8 cellular contexts compared by ENCODE assay signal in genomic region chr15:59917504-59918157, GRCh38.
DNase-seq lines count a peak whose midpoint lies in the region; ATAC-seq and TF ChIP-seq lines count a peak whose summit lies in the region.

No MANE protein-coding gene starts in this region.

- no peaks in the 10 kb centered on the region for H3K27me3 ChIP-seq in endodermal cell (ENCODE audit: control insufficient read depth, insufficient read depth, low read length, poor library complexity, severe bottlenecking)
- no peaks in the 10 kb centered on the region for H3K27me3 ChIP-seq in thyroid gland

- no peak overlapping the region for H3K4me3 Mint-ChIP-seq in activated CD8-positive, alpha-beta T cell treated with anti-CD3 and anti-CD28 coated beads for 36 hours
- H3K4me3 Mint-ChIP-seq in endodermal cell = no peak overlapping the region
- no peak overlapping the region for H3K4me3 Mint-ChIP-seq in natural killer cell treated with Interleukin-12 subunit alpha and Interleukin-12 subunit beta and Interleukin-15 and Interleukin-18, amount 100 ng/mL, for 72 hours

- CTCF ChIA-PET in activated CD8-positive, alpha-beta T cell treated with anti-CD3 and anti-CD28 coated beads for 36 hours (lab: Charles Lee) = interaction anchor here (0.6 to 4.7 kb wide), 58 partner anchors 10 to 411 kb away, joined by 3 to 33 read pairs (median 4); partner anchors contain the start of genes BNIP2 and FOXB1

- peak overlapping the region; percentile 34 for H3K27ac Mint-ChIP-seq in activated CD8-positive, alpha-beta T cell treated with anti-CD3 and anti-CD28 coated beads for 36 hours
- H3K27ac Mint-ChIP-seq in endodermal cell = no peak overlapping the region
- no peak overlapping the region for H3K27ac Mint-ChIP-seq in natural killer cell treated with Interleukin-12 subunit alpha and Interleukin-12 subunit beta and Interleukin-15 and Interleukin-18, amount 100 ng/mL, for 72 hours

- DNase-seq in AML-193 (lab: John Stamatoyannopoulos, UW) = peak; percentile 58 to 61
- DNase-seq in NCI-H748 treated with DMSO at 0.1 percent for 48 hours (lab: John Stamatoyannopoulos, UW) = peak; percentile 75
- DNase-seq in activated CD8-positive, alpha-beta T cell treated with anti-CD3 and anti-CD28 coated beads for 36 hours = peak; percentile 89
- DNase-seq in endodermal cell = peak; percentile 95
- DNase-seq in natural killer cell treated with Interleukin-12 subunit alpha and Interleukin-12 subunit beta and Interleukin-15 and Interleukin-18, amount 100 ng/mL, for 72 hours (ENCODE audit: low spot score) = peak; percentile 78
- peak; percentile 73 to 77 for DNase-seq in thyroid gland

- no peaks in the 10 kb centered on the region for H3K36me3 ChIP-seq in endodermal cell (ENCODE audit: control insufficient read depth, insufficient read depth, low read length)
- no peaks in the 10 kb centered on the region for H3K36me3 ChIP-seq in thyroid gland

- no peak overlapping the region for H3K9ac ChIP-seq in endodermal cell (ENCODE audit: extremely low read depth, low read length, poor library complexity, severe bottlenecking)

- 50 to 75% methylated on average over 7 to 10 of the region's 10 CpGs for WGBS in endodermal cell (ENCODE audit: insufficient coverage in 1 of 2, insufficient read length in 1 of 2), 2 experiments
- 36 to 41% methylated on average over 10 of the region's 10 CpGs for WGBS in thyroid gland, 2 donors

- H3K36me3 Mint-ChIP-seq in activated CD8-positive, alpha-beta T cell treated with anti-CD3 and anti-CD28 coated beads for 36 hours (ENCODE audit: low read depth) = no peaks in the 10 kb centered on the region
- H3K36me3 Mint-ChIP-seq in endodermal cell (ENCODE audit: low read depth) = no peaks in the 10 kb centered on the region
- H3K36me3 Mint-ChIP-seq in natural killer cell treated with Interleukin-12 subunit alpha and Interleukin-12 subunit beta and Interleukin-15 and Interleukin-18, amount 100 ng/mL, for 72 hours = no peaks in the 10 kb centered on the region

- H3K4me1 Mint-ChIP-seq in activated CD8-positive, alpha-beta T cell treated with anti-CD3 and anti-CD28 coated beads for 36 hours (ENCODE audit: low read depth) = peaks cover 28% of the 10 kb centered on the region
- peaks cover 14% of the 10 kb centered on the region for H3K4me1 Mint-ChIP-seq in endodermal cell
- H3K4me1 Mint-ChIP-seq in natural killer cell treated with Interleukin-12 subunit alpha and Interleukin-12 subunit beta and Interleukin-15 and Interleukin-18, amount 100 ng/mL, for 72 hours (ENCODE audit: low read depth in 2 of 2) = peaks cover 8 to 14% of the 10 kb centered on the region in 2 donors

- H3K9me3 ChIP-seq in endodermal cell (ENCODE audit: control insufficient read depth, low read length) (no peaks in the 10 kb centered on the region), thyroid gland (no peaks in the 10 kb centered on the region)

- peak; percentile 78 for TF ChIP-seq CTCF in activated CD8-positive, alpha-beta T cell treated with anti-CD3 and anti-CD28 coated beads for 36 hours (IDR thresholded peaks at IDR 0.05)
- TF ChIP-seq CTCF in endodermal cell (conservative IDR thresholded peaks at IDR 0.05) (peak; percentile 90), thyroid gland (IDR thresholded peaks at IDR 0.05) (peak in 4 of 6 experiments; percentile 56 to 70 (median 63))

- H3K27ac ChIP-seq in endodermal cell (ENCODE audit: low read depth, low read length) (no peak overlapping the region), thyroid gland (no peak overlapping the region)

- H3K27me3 Mint-ChIP-seq in activated CD8-positive, alpha-beta T cell treated with anti-CD3 and anti-CD28 coated beads for 36 hours = peaks cover 7% of the 10 kb centered on the region
- H3K27me3 Mint-ChIP-seq in endodermal cell (ENCODE audit: insufficient read depth) = peaks cover 14% of the 10 kb centered on the region
- H3K27me3 Mint-ChIP-seq in natural killer cell treated with Interleukin-12 subunit alpha and Interleukin-12 subunit beta and Interleukin-15 and Interleukin-18, amount 100 ng/mL, for 72 hours = peaks cover 12 to 28% of the 10 kb centered on the region in 2 donors

- H3K9me3 Mint-ChIP-seq in activated CD8-positive, alpha-beta T cell treated with anti-CD3 and anti-CD28 coated beads for 36 hours = no peaks in the 10 kb centered on the region
- no peaks in the 10 kb centered on the region for H3K9me3 Mint-ChIP-seq in endodermal cell
- no peaks in the 10 kb centered on the region for H3K9me3 Mint-ChIP-seq in natural killer cell treated with Interleukin-12 subunit alpha and Interleukin-12 subunit beta and Interleukin-15 and Interleukin-18, amount 100 ng/mL, for 72 hours

- no peak for TF ChIP-seq POLR2A in thyroid gland (IDR thresholded peaks at IDR 0.05)

- H3K4me1 ChIP-seq in endodermal cell (ENCODE audit: control insufficient read depth, insufficient read depth, low read length) = no peaks in the 10 kb centered on the region
- no peaks in the 10 kb centered on the region for H3K4me1 ChIP-seq in thyroid gland

- H3K4me3 ChIP-seq in endodermal cell (ENCODE audit: low read length) = no peak overlapping the region
- no peak overlapping the region for H3K4me3 ChIP-seq in thyroid gland (replicated peaks in 1 of 3)

- POLR2A ChIA-PET in activated CD8-positive, alpha-beta T cell treated with anti-CD3 and anti-CD28 coated beads for 36 hours (lab: Charles Lee) = no interaction called here

- ATAC-seq in GM19025 (IDR thresholded peaks at IDR 0.05; ENCODE audit: low read depth, unreplicated experiment) (peak; percentile 65), HG03432 (IDR thresholded peaks at IDR 0.05; ENCODE audit: unreplicated experiment) (peak; percentile 75)
- peak; percentile 68 for ATAC-seq in activated CD8-positive, alpha-beta T cell treated with anti-CD3 and anti-CD28 coated beads for 36 hours
- peak; percentile 74 to 85 for ATAC-seq in natural killer cell treated with Interleukin-12 subunit alpha and Interleukin-12 subunit beta and Interleukin-15 and Interleukin-18, amount 100 ng/mL, for 72 hours

- intact Hi-C loops in activated CD8-positive, alpha-beta T cell treated with anti-CD3 and anti-CD28 coated beads for 36 hours (cut with micrococcal nuclease) = loop anchor here (2.0 to 10.0 kb wide), 4 partner anchors 85 to 407 kb away; partner anchors contain the start of gene FOXB1
- intact Hi-C loops in thyroid gland (cut with DNase I) = loop anchor here (5.0 kb wide), 2 partner anchors 265 to 410 kb away; no protein-coding TSS in a partner anchor
